9 cellular contexts compared by ENCODE assay signal in genomic region chr11:94525933-94526332, GRCh38. TPM values are rescaled to one million over a fixed set of nuclear protein-coding genes. Genes with fewer than 3 reads are reported as not detected.
A peak's percentile ranks its signal among the peaks of the same experiment; 100 is the strongest.
DNase-seq lines count a peak whose midpoint lies in the region; ATAC-seq and TF ChIP-seq lines count a peak whose summit lies in the region.
"Had no signal": no experiment of that assay in that cellular context is flagged by ENCODE, and none has a peak within 500 bp of the region (broad histone marks: within the 10 kb centered on the region; RNA-seq: fewer than 3 reads in every experiment).

No MANE protein-coding gene starts in this region.

- no peak for TF ChIP-seq CTCF in Loucy (conservative IDR thresholded peaks at IDR 0.05; ENCODE audit: low read length)
- no peak for TF ChIP-seq CTCF in adrenal gland (IDR thresholded peaks at IDR 0.05)
- no peak for TF ChIP-seq CTCF in tibial nerve (IDR thresholded peaks at IDR 0.05)

- no peak overlapping the region for H3K4me2 ChIP-seq in Loucy (ENCODE audit: low read depth, low read length, poor library complexity, severe bottlenecking)

- H3K36me3 ChIP-seq in Loucy (ENCODE audit: insufficient read depth, low read length) (no peaks in the 10 kb centered on the region), adrenal gland (replicated peaks in 1 of 2) (no peaks in the 10 kb centered on the region), tibial nerve (no peaks in the 10 kb centered on the region)

- peak; percentile 29 to 84 (median 78) for DNase-seq in adrenal gland
- DNase-seq in iris pigment epithelial cell (ENCODE audit: low read depth): peak; percentile 73
- peak; percentile 53 to 65 for DNase-seq in tibial nerve (ENCODE audit: low spot score in 2 of 2)
- no peak for DNase-seq in activated T-helper 1 cell treated with anti-CD3 and anti-CD28 coated beads, Interleukin-12 subunit alpha, Interleukin-12 subunit beta, Interleukin-2, Interleukin-4 antibody, amounts not matched to agents 30 ng/mL and 10 ng/mL and 1 ng/mL, durations not matched to agents 14 hours and 24 hours and 36 hours (ENCODE audit: low spot score)
- no peak for DNase-seq in islet precursor cell

- no peaks in the 10 kb centered on the region for H3K4me1 Mint-ChIP-seq in activated T-helper 1 cell treated with anti-CD3 and anti-CD28 coated beads, Interleukin-12 subunit alpha, Interleukin-12 subunit beta, Interleukin-2, Interleukin-4 antibody, amounts not matched to agents 30 ng/mL and 10 ng/mL and 1 ng/mL, durations not matched to agents 14 hours and 24 hours and 36 hours (ENCODE audit: low read depth)

- no peak for TF ChIP-seq EP300 in tibial nerve (IDR thresholded peaks at IDR 0.05)

- H3K36me3 Mint-ChIP-seq in activated T-helper 1 cell treated with anti-CD3 and anti-CD28 coated beads, Interleukin-12 subunit alpha, Interleukin-12 subunit beta, Interleukin-2, Interleukin-4 antibody, amounts not matched to agents 30 ng/mL and 10 ng/mL and 1 ng/mL, durations not matched to agents 14 hours and 24 hours and 36 hours (ENCODE audit: low read depth): no peaks in the 10 kb centered on the region

- H3K9me3 ChIP-seq in Loucy (ENCODE audit: insufficient read depth, low read depth, low read length) (no peaks in the 10 kb centered on the region), adrenal gland (replicated peaks in 1 of 3) (no peaks in the 10 kb centered on the region), tibial nerve (no peaks in the 10 kb centered on the region)

- no peak overlapping the region for H3K9ac ChIP-seq in Loucy (ENCODE audit: low read depth, low read length, poor library complexity, severe bottlenecking)

- no peaks in the 10 kb centered on the region for H3K9me2 ChIP-seq in Loucy (replicated peaks; ENCODE audit: low read depth, low read length)

- no peaks in the 10 kb centered on the region for H3F3A ChIP-seq in Loucy (ENCODE audit: low read depth)

- 12 to 25% (median 19%) methylated on average over 3 of the region's 3 CpGs for WGBS in adrenal gland, 4 donors
- 7 to 16% methylated on average over 3 of the region's 3 CpGs for WGBS in tibial nerve, 2 donors

- H3K27ac ChIP-seq in adrenal gland (no peak overlapping the region), tibial nerve (no peak overlapping the region)

- H3K27me3 ChIP-seq in Loucy (ENCODE audit: insufficient read depth, low read length, poor library complexity, severe bottlenecking) (no peaks in the 10 kb centered on the region), adrenal gland (no peaks in the 10 kb centered on the region), tibial nerve (no peaks in the 10 kb centered on the region)

- H3K4me1 ChIP-seq in Loucy (ENCODE audit: insufficient read depth, low read length, poor library complexity, severe bottlenecking): no peaks in the 10 kb centered on the region
- no peaks in the 10 kb centered on the region for H3K4me1 ChIP-seq in adrenal gland (replicated peaks in 1 of 2)
- peaks cover 0 to 8% (median 0%) of the 10 kb centered on the region in 4 donors for H3K4me1 ChIP-seq in tibial nerve

- no peak for TF ChIP-seq POLR2A in adrenal gland (IDR thresholded peaks at IDR 0.05)
- no peak for TF ChIP-seq POLR2A in tibial nerve (IDR thresholded peaks at IDR 0.05)

- no peaks in the 10 kb centered on the region for H3K79me2 ChIP-seq in Loucy (ENCODE audit: insufficient read depth, low read length)

- peaks cover 34% of the 10 kb centered on the region for H3K27me3 Mint-ChIP-seq in activated T-helper 1 cell treated with anti-CD3 and anti-CD28 coated beads, Interleukin-12 subunit alpha, Interleukin-12 subunit beta, Interleukin-2, Interleukin-4 antibody, amounts not matched to agents 30 ng/mL and 10 ng/mL and 1 ng/mL, durations not matched to agents 14 hours and 24 hours and 36 hours (ENCODE audit: insufficient read depth)

- ATAC-seq in GM21515 (IDR thresholded peaks at IDR 0.05; ENCODE audit: unreplicated experiment): no peak

- no peaks in the 10 kb centered on the region for H3K9me3 Mint-ChIP-seq in activated T-helper 1 cell treated with anti-CD3 and anti-CD28 coated beads, Interleukin-12 subunit alpha, Interleukin-12 subunit beta, Interleukin-2, Interleukin-4 antibody, amounts not matched to agents 30 ng/mL and 10 ng/mL and 1 ng/mL, durations not matched to agents 14 hours and 24 hours and 36 hours
- H3K9me3 Mint-ChIP-seq: stimulated activated naive CD8-positive, alpha-beta T cell treated with anti-CD3 and anti-CD28 coated beads, Interleukin-15, Interleukin-2, amounts not matched to agents 100 ng/mL and 50 ng/mL, for 24 hours; T-helper 1 cell treated with Interleukin-12 subunit alpha and Interleukin-12 subunit beta and Interleukin-4 antibody, amounts not matched to agents 30 μg/mL and 1 μg/mL, for 36 hours had no signal

- no peaks in the 10 kb centered on the region for H4K20me1 ChIP-seq in Loucy (ENCODE audit: insufficient read depth, low read length, poor library complexity, severe bottlenecking)

- intact Hi-C loops in adrenal gland (cut with DNase I): loop anchor here (10.0 kb wide), 2 partner anchors 69 to 369 kb away; no protein-coding TSS in a partner anchor
- intact Hi-C loops in activated T-helper 1 cell treated with anti-CD3 and anti-CD28 coated beads, Interleukin-12 subunit alpha, Interleukin-12 subunit beta, Interleukin-2, Interleukin-4 antibody, amounts not matched to agents 30 ng/mL and 10 ng/mL and 1 ng/mL, durations not matched to agents 14 hours and 24 hours and 36 hours (cut with micrococcal nuclease): loop anchor here (10.0 kb wide), 1 partner anchor 239 kb away; the partner anchor contains the start of gene AMOTL1

- H3K27ac Mint-ChIP-seq in activated T-helper 1 cell treated with anti-CD3 and anti-CD28 coated beads, Interleukin-12 subunit alpha, Interleukin-12 subunit beta, Interleukin-2, Interleukin-4 antibody, amounts not matched to agents 30 ng/mL and 10 ng/mL and 1 ng/mL, durations not matched to agents 14 hours and 24 hours and 36 hours: no peak overlapping the region
- H3K27ac Mint-ChIP-seq: stimulated activated naive CD8-positive, alpha-beta T cell treated with anti-CD3 and anti-CD28 coated beads, Interleukin-15, Interleukin-2, amounts not matched to agents 100 ng/mL and 50 ng/mL, for 24 hours; T-helper 1 cell treated with Interleukin-12 subunit alpha and Interleukin-12 subunit beta and Interleukin-4 antibody, amounts not matched to agents 30 μg/mL and 1 μg/mL, for 36 hours had no signal

- H3K4me3 Mint-ChIP-seq in activated T-helper 1 cell treated with anti-CD3 and anti-CD28 coated beads, Interleukin-12 subunit alpha, Interleukin-12 subunit beta, Interleukin-2, Interleukin-4 antibody, amounts not matched to agents 30 ng/mL and 10 ng/mL and 1 ng/mL, durations not matched to agents 14 hours and 24 hours and 36 hours: no peak overlapping the region
- H3K4me3 Mint-ChIP-seq: stimulated activated naive CD8-positive, alpha-beta T cell treated with anti-CD3 and anti-CD28 coated beads, Interleukin-15, Interleukin-2, amounts not matched to agents 100 ng/mL and 50 ng/mL, for 24 hours; T-helper 1 cell treated with Interleukin-12 subunit alpha and Interleukin-12 subunit beta and Interleukin-4 antibody, amounts not matched to agents 30 μg/mL and 1 μg/mL, for 36 hours had no signal

- H2AFZ ChIP-seq in Loucy (ENCODE audit: low read length): 0 out of 2 replicates have a peak overlapping the region, but pooled peaks have one; percentile 9

- H3K4me3 ChIP-seq in Loucy (ENCODE audit: low read length, poor library complexity, severe bottlenecking) (no peak overlapping the region), adrenal gland (no peak overlapping the region), tibial nerve (no peak overlapping the region)

RNA-seq across cellular contexts. Expression of gene C11orf97, which starts 13.7 kb away (rescaled TPM):
- total RNA-seq in adrenal gland (not detected), tibial nerve (not detected)
- polyA plus RNA-seq in adrenal gland: not detected
- not detected in 2 replicates for total RNA-seq in activated T-helper 1 cell treated with anti-CD3 and anti-CD28 coated beads, Interleukin-12 subunit alpha, Interleukin-12 subunit beta, Interleukin-2, Interleukin-4 antibody, amounts not matched to agents 30 ng/mL and 10 ng/mL and 1 ng/mL, durations not matched to agents 14 hours and 24 hours and 36 hours

RNA-seq across cellular contexts. Expression of gene FUT4, which starts 17.8 kb away (rescaled TPM):
- total RNA-seq in adrenal gland: 1 to 10 TPM; 2.5 to 5.1 (median 3.9) TPM
- 1 to 10 TPM in 1 of 3 donors, under 1 TPM in 2; 0.61 to 1.4 (median 0.72) TPM for polyA plus RNA-seq in adrenal gland
- 10 to 100 TPM in 1 of 4 donors, 1 to 10 TPM in 3; 5.4 to 11.0 (median 7.7) TPM for total RNA-seq in tibial nerve
- total RNA-seq in activated T-helper 1 cell treated with anti-CD3 and anti-CD28 coated beads, Interleukin-12 subunit alpha, Interleukin-12 subunit beta, Interleukin-2, Interleukin-4 antibody, amounts not matched to agents 30 ng/mL and 10 ng/mL and 1 ng/mL, durations not matched to agents 14 hours and 24 hours and 36 hours: 8.0 and 8.6 TPM in 2 replicates

RNA-seq across cellular contexts. Expression of gene ANKRD49, which starts 32.1 kb away (rescaled TPM):
- total RNA-seq in adrenal gland (10 to 100 TPM in 6 of 8 donors, 1 to 10 TPM in 2; 5.0 to 17.0 (median 10.9) TPM), tibial nerve (10 to 100 TPM in 3 of 4 donors, 1 to 10 TPM in 1; 9.2 to 44.9 (median 16.8) TPM)
- polyA plus RNA-seq in adrenal gland: 10 to 100 TPM; 18.1 to 33.7 (median 20.3) TPM
- 20.0 and 21.2 TPM in 2 replicates for total RNA-seq in activated T-helper 1 cell treated with anti-CD3 and anti-CD28 coated beads, Interleukin-12 subunit alpha, Interleukin-12 subunit beta, Interleukin-2, Interleukin-4 antibody, amounts not matched to agents 30 ng/mL and 10 ng/mL and 1 ng/mL, durations not matched to agents 14 hours and 24 hours and 36 hours

RNA-seq across cellular contexts. Expression of gene MRE11, which starts 32.3 kb away (rescaled TPM):
- total RNA-seq in adrenal gland: 10 to 100 TPM in 6 of 8 donors, 1 to 10 TPM in 2; 7.6 to 29.0 (median 14.4) TPM
- polyA plus RNA-seq in adrenal gland: 1 to 10 TPM; 4.3 to 8.9 (median 5.0) TPM
- 10 to 100 TPM; 14.0 to 28.4 (median 17.4) TPM for total RNA-seq in tibial nerve
- 43.8 and 45.9 TPM in 2 replicates for total RNA-seq in activated T-helper 1 cell treated with anti-CD3 and anti-CD28 coated beads, Interleukin-12 subunit alpha, Interleukin-12 subunit beta, Interleukin-2, Interleukin-4 antibody, amounts not matched to agents 30 ng/mL and 10 ng/mL and 1 ng/mL, durations not matched to agents 14 hours and 24 hours and 36 hours

RNA-seq across cellular contexts. Expression of gene PIWIL4, which starts 41.2 kb away (rescaled TPM):
- total RNA-seq in adrenal gland: 1 to 10 TPM in 5 of 8 donors, under 1 TPM in 3; 0.12 to 3.0 (median 1.5) TPM
- 1 to 10 TPM in 2 of 3 donors, under 1 TPM in 1; 0.71 to 2.9 (median 2.9) TPM for polyA plus RNA-seq in adrenal gland
- 1 to 10 TPM; 7.2 to 9.0 (median 8.3) TPM for total RNA-seq in tibial nerve
- total RNA-seq in activated T-helper 1 cell treated with anti-CD3 and anti-CD28 coated beads, Interleukin-12 subunit alpha, Interleukin-12 subunit beta, Interleukin-2, Interleukin-4 antibody, amounts not matched to agents 30 ng/mL and 10 ng/mL and 1 ng/mL, durations not matched to agents 14 hours and 24 hours and 36 hours: 0.41 and 0.81 TPM in 2 replicates

Comparison
In these comparisons a context has a peak if more than half of its experiments do, and no peak if none do; other contexts are left out.
1. DNase-seq: peak in adrenal gland (7 of 7), iris pigment epithelial cell (single experiment) and tibial nerve (2 of 2); none in activated T-helper 1 cell treated with anti-CD3 and anti-CD28 coated beads, Interleukin-12 subunit alpha, Interleukin-12 subunit beta, Interleukin-2, Interleukin-4 antibody, amounts not matched to agents 30 ng/mL and 10 ng/mL and 1 ng/mL, durations not matched to agents 14 hours and 24 hours and 36 hours (single experiment) and islet precursor cell (single experiment).